In genomic region chr3:73451276-73451973, GRCh38 we compare ENCODE assay signal across 9 cellular contexts.
A peak's percentile ranks its signal among the peaks of the same experiment; 100 is the strongest.
DNase-seq lines count a peak whose midpoint lies in the region; ATAC-seq and TF ChIP-seq lines count a peak whose summit lies in the region.
"Had no signal": no experiment of that assay in that cellular context is flagged by ENCODE, and none has a peak within 500 bp of the region (broad histone marks: within the 10 kb centered on the region; RNA-seq: fewer than 3 reads in every experiment).

No MANE protein-coding gene starts in this region.

- no peak overlapping the region for H3K4me3 Mint-ChIP-seq in naive B cell

- peaks cover 0 to 5% (median 0%) of the 10 kb centered on the region in 3 donors for H3K27me3 Mint-ChIP-seq in naive B cell

- TF ChIP-seq CTCF in tibial nerve (IDR thresholded peaks at IDR 0.05) = no peak

- TF ChIP-seq POLR2A in tibial nerve (IDR thresholded peaks at IDR 0.05) = no peak

- DNase-seq in NCI-H2196 treated with DMSO at 0.1 percent for 48 hours (lab: John Stamatoyannopoulos, UW; ENCODE audit: unreplicated experiment) (peak; percentile 32), naive B cell (peak; percentile 35), NCI-H2171 (lab: John Stamatoyannopoulos, UW) (no peak), tibial nerve (ENCODE audit: low spot score in 2 of 2) (no peak)
- no peak for DNase-seq in central memory CD4-positive, alpha-beta T cell
- DNase-seq: activated naive CD4-positive, alpha-beta T cell treated with anti-CD3 and anti-CD28 coated beads, Interleukin-2, amount 50 U/mL, for 16 hours; T-helper 1 cell had no signal

- H3K27me3 ChIP-seq in tibial nerve = no peaks in the 10 kb centered on the region

- H3K27ac ChIP-seq in tibial nerve = no peak overlapping the region

- H3K4me3 ChIP-seq in tibial nerve = no peak overlapping the region

- H3K9me3 Mint-ChIP-seq in naive B cell = no peaks in the 10 kb centered on the region

- ATAC-seq in GM18867 (IDR thresholded peaks at IDR 0.05; ENCODE audit: unreplicated experiment) = peak; percentile 54
- peak; percentile 35 for ATAC-seq in HG02642 (IDR thresholded peaks at IDR 0.05; ENCODE audit: poor library complexity, unreplicated experiment)
- peak; percentile 70 for ATAC-seq in naive B cell (ENCODE audit: low read depth in 2 of 2)

- peaks cover 0 to 22% (median 2%) of the 10 kb centered on the region in 4 donors for H3K4me1 ChIP-seq in tibial nerve

- TF ChIP-seq EP300 in tibial nerve (IDR thresholded peaks at IDR 0.05) = no peak

- peaks cover 8 to 11% (median 11%) of the 10 kb centered on the region in 3 donors for H3K4me1 Mint-ChIP-seq in naive B cell

- H3K36me3 ChIP-seq in tibial nerve = no peaks in the 10 kb centered on the region

- no peaks in the 10 kb centered on the region for H3K9me3 ChIP-seq in tibial nerve

- H3K27ac Mint-ChIP-seq in naive B cell = peak overlapping the region in 3 of 6 donors; percentile 7 to 62 (median 39)

- 76 to 83% methylated on average over 3 of the region's 3 CpGs for WGBS in tibial nerve, 2 donors

- H3K36me3 Mint-ChIP-seq in naive B cell = no peaks in the 10 kb centered on the region

Comparison
In these comparisons a context has a peak if more than half of its experiments do, and no peak if none do; other contexts are left out.
1. DNase-seq: peak in NCI-H2196 treated with DMSO at 0.1 percent for 48 hours (single experiment) and naive B cell (single experiment); none in NCI-H2171 (single experiment), tibial nerve (0 of 2) and central memory CD4-positive, alpha-beta T cell (single experiment).
2. Peak in every context shown above with its lines, with median percentiles within 50 percentile points of each other: ATAC-seq.